ENCODE assay signal across 11 cellular contexts in the genomic region with DNA sequence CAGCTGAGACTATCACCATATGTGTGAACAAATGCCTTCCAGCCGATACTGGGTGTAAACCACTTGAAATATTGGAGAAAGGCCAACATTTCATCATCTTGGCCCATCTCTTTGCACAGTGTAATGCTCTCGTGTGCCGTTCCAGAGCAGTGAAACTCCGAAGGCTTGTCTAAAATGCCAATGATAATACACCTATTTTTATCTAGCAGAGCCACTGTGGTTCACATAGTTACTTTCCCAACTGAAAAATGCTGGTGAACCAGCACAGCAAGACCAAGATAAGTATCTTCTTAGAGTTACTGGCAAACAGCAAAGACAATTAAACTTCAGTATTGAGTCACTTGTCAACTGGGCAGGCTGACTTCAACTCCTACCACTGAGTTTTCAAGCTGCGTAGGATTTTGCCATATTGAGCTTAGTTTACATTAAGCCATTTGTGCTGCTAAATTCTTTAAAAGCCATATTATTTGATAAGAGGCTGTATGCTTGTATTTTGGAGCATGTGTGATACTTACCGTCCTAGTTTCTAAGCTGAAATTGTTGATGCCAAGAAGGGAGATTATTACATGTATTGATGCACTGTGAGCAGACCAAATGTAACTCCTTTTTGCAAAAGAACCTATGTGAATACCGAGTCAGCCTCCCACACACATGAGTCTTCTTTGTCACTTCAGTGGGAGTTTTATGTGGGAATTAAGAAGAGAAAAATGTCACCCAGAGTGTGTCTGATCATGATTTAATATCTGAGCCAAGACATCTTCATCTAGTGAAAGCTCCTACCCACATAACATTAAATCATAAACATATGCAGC.
DNase-seq lines count a peak whose midpoint lies in the region; ATAC-seq and TF ChIP-seq lines count a peak whose summit lies in the region.
"Had no signal": no experiment of that assay in that cellular context is flagged by ENCODE, and none has a peak within 500 bp of the region (broad histone marks: within the 10 kb centered on the region; RNA-seq: fewer than 3 reads in every experiment).

No MANE protein-coding gene starts in this region.

- peak overlapping the region; percentile 32 for H3K4me3 ChIP-seq in GM23248
- H3K4me3 ChIP-seq in RWPE2 (ENCODE audit: severe bottlenecking) = no peak overlapping the region
- H3K4me3 ChIP-seq in colonic mucosa = no peak overlapping the region
- H3K4me3 ChIP-seq: GM23338 had no signal

- no peak overlapping the region for H2AFZ ChIP-seq in GM23248
- H2AFZ ChIP-seq: GM23338 had no signal

- H3K9ac ChIP-seq in GM23248 (peak overlapping the region; percentile 68), colonic mucosa (ENCODE audit: low read depth in 2 of 2, low read length in 2 of 2) (no peak overlapping the region)

- peak overlapping the region; percentile 87 for H3K27ac ChIP-seq in GM23248
- H3K27ac ChIP-seq in RWPE2 (ENCODE audit: poor library complexity, severe bottlenecking) = peak overlapping the region; percentile 12
- H3K27ac ChIP-seq in foreskin keratinocyte = peak overlapping the region; percentile 37
- no peak overlapping the region for H3K27ac ChIP-seq in colonic mucosa

- peak; percentile 92 for DNase-seq in GM23248
- DNase-seq in RWPE2 (ENCODE audit: low spot score) = no peak
- peak; percentile 93 to 98 for DNase-seq in foreskin keratinocyte
- DNase-seq in sciatic nerve (ENCODE audit: low spot score) = no peak
- DNase-seq in activated gamma-delta T cell treated with Interleukin-2 at 50 U/mL for 16 hours = no peak
- DNase-seq in colonic mucosa = no peak
- DNase-seq: activated T-cell treated with anti-CD3 and anti-CD28 coated beads, Interleukin-2, amount 50 U/mL, for 1 hour; stimulated activated CD4-positive, alpha-beta T cell treated with anti-CD3 and anti-CD28 coated beads, Interleukin-12 subunit alpha, Interleukin-12 subunit beta, amount 100 ng/mL, for 4 hours had no signal

- no peaks in the 10 kb centered on the region for H4K20me1 ChIP-seq in GM23248 (ENCODE audit: insufficient read depth)

- TF ChIP-seq CTCF in RWPE2 (IDR thresholded peaks at IDR 0.05; ENCODE audit: poor library complexity, severe bottlenecking) = no peak
- no peak for TF ChIP-seq CTCF in foreskin keratinocyte (conservative IDR thresholded peaks at IDR 0.05)
- TF ChIP-seq CTCF in colonic mucosa (IDR thresholded peaks at IDR 0.05) = no peak

- H3K9me3 ChIP-seq in GM23248 (ENCODE audit: low read depth) (no peaks in the 10 kb centered on the region), RWPE2 (ENCODE audit: severe bottlenecking) (peaks cover 4% of the 10 kb centered on the region), colonic mucosa (no peaks in the 10 kb centered on the region)

- peaks cover 23% of the 10 kb centered on the region for H3K4me1 ChIP-seq in GM23248 (ENCODE audit: insufficient read depth)
- peaks cover 12% of the 10 kb centered on the region for H3K4me1 ChIP-seq in RWPE2 (ENCODE audit: insufficient read depth, poor library complexity, severe bottlenecking)
- H3K4me1 ChIP-seq in foreskin keratinocyte = peaks cover 25% of the 10 kb centered on the region
- H3K4me1 ChIP-seq in colonic mucosa = no peaks in the 10 kb centered on the region

- peak overlapping the region; percentile 47 for H3K4me2 ChIP-seq in GM23248 (ENCODE audit: unreplicated experiment)
- H3K4me2 ChIP-seq: GM23338 had no signal

- peaks cover 31% of the 10 kb centered on the region for H3F3A ChIP-seq in GM23248 (ENCODE audit: insufficient read depth)

- H3K36me3 ChIP-seq in GM23248 (ENCODE audit: low read depth) = no peaks in the 10 kb centered on the region
- no peaks in the 10 kb centered on the region for H3K36me3 ChIP-seq in RWPE2 (ENCODE audit: low read depth)
- no peaks in the 10 kb centered on the region for H3K36me3 ChIP-seq in colonic mucosa

- no peaks in the 10 kb centered on the region for H3K9me2 ChIP-seq in GM23248 (ENCODE audit: insufficient read depth)

- WGBS in GM23248 (ENCODE audit: low coverage in 1 of 2, low lambda C conversion rate in 2 of 2, missing lambda C conversion rate in 2 of 2), 2 experiments = 0 to 2% methylated on average over 7 of the region's 7 CpGs

- H3K27me3 ChIP-seq in GM23248 (replicated peaks; ENCODE audit: insufficient read depth) = no peaks in the 10 kb centered on the region
- H3K27me3 ChIP-seq in RWPE2 (ENCODE audit: insufficient read depth, poor library complexity, severe bottlenecking) = no peaks in the 10 kb centered on the region
- H3K27me3 ChIP-seq in foreskin keratinocyte = no peaks in the 10 kb centered on the region
- no peaks in the 10 kb centered on the region for H3K27me3 ChIP-seq in colonic mucosa

- no peaks in the 10 kb centered on the region for H3K79me2 ChIP-seq in GM23248 (ENCODE audit: insufficient read depth)

- in situ Hi-C loops in GM23248 (cut with MboI) = no loop called here

- ATAC-seq in RWPE2 (ENCODE audit: low read depth) (peak; percentile 55), foreskin keratinocyte (peak; percentile 84), sciatic nerve (peak; percentile 82), HG03432 (IDR thresholded peaks at IDR 0.05; ENCODE audit: unreplicated experiment) (no peak)
- ATAC-seq: GM23338; stimulated activated effector memory CD8-positive, alpha-beta T cell treated with anti-CD3 and anti-CD28 coated beads, Interleukin-12 subunit alpha, Interleukin-12 subunit beta, amount 100 ng/mL, for 72 hours had no signal

- intact Hi-C loops in sciatic nerve (cut with DNase I) = no loop called here
- intact Hi-C loops in colonic mucosa (cut with DNase I) = no loop called here

Comparison
In these comparisons a context has a peak if more than half of its experiments do, and no peak if none do; other contexts are left out.
1. DNase-seq: peak in GM23248 (single experiment) and foreskin keratinocyte (2 of 2); none in RWPE2 (single experiment), sciatic nerve (single experiment), activated gamma-delta T cell treated with Interleukin-2 at 50 U/mL for 16 hours (single experiment) and colonic mucosa (single experiment).